8 cellular contexts compared by ENCODE assay signal in genomic region chr10:77163670-77164348, GRCh38.
A peak's percentile ranks its signal among the peaks of the same experiment; 100 is the strongest.
DNase-seq lines count a peak whose midpoint lies in the region; TF ChIP-seq lines count a peak whose summit lies in the region.

No MANE protein-coding gene starts in this region.

- no peak for TF ChIP-seq CTCF in AG09309 (IDR thresholded peaks at IDR 0.05; ENCODE audit: control insufficient read depth, insufficient read depth, low read depth, low read length, missing control alignments)
- TF ChIP-seq CTCF in cardiac fibroblast (IDR thresholded peaks at IDR 0.05; ENCODE audit: low read depth, low read length) = no peak

- peak overlapping the region; percentile 30 for H3K27ac ChIP-seq in muscle layer of duodenum (ENCODE audit: low read length)

- H3K4me3 ChIP-seq in AG09309 (ENCODE audit: control insufficient read depth, low read depth, low read length) (no peak overlapping the region), cardiac fibroblast (replicated peaks in 1 of 2; ENCODE audit: low read depth in 2 of 2, low read length in 2 of 2) (no peak overlapping the region), muscle layer of duodenum (ENCODE audit: low read depth in 1 of 2, low read length in 2 of 2) (no peak overlapping the region)

- no peaks in the 10 kb centered on the region for H3K9me3 ChIP-seq in muscle layer of duodenum (ENCODE audit: control insufficient read depth in 1 of 2, low read length in 2 of 2)

- peak; percentile 89 for DNase-seq in AG09309 (ENCODE audit: low read depth)
- peak; percentile 46 for DNase-seq in LoVo (ENCODE audit: low spot score)
- DNase-seq in cardiac fibroblast (ENCODE audit: low read depth in 2 of 2) = peak; percentile 91 to 99
- DNase-seq in iPS-NIHi7 (ENCODE audit: extremely low spot score) = no peak
- DNase-seq in stimulated activated CD4-positive, alpha-beta T cell treated with anti-CD3 and anti-CD28 coated beads, Interleukin-15, amount 100 ng/mL, for 24 hours = no peak
- DNase-seq in NK-92 (lab: John Stamatoyannopoulos, UW; ENCODE audit: unreplicated experiment) = no peak
- DNase-seq in NCI-H82 (lab: John Stamatoyannopoulos, UW) = no peak

- H3K4me1 ChIP-seq in muscle layer of duodenum (ENCODE audit: control insufficient read depth in 1 of 2, insufficient read depth in 2 of 2, low read length in 2 of 2) = peaks cover 0 to 29% of the 10 kb centered on the region in 2 donors

- H3K36me3 ChIP-seq in muscle layer of duodenum (ENCODE audit: control insufficient read depth in 1 of 2, insufficient read depth in 2 of 2, low read length in 2 of 2) = peaks cover 0 to 17% of the 10 kb centered on the region in 2 donors

- no peaks in the 10 kb centered on the region for H3K27me3 ChIP-seq in muscle layer of duodenum (ENCODE audit: low read depth, low read length)

Comparison
In these comparisons a context has a peak if more than half of its experiments do, and no peak if none do; other contexts are left out.
1. DNase-seq: peak in AG09309 (single experiment), LoVo (single experiment) and cardiac fibroblast (2 of 2); none in iPS-NIHi7 (single experiment), stimulated activated CD4-positive, alpha-beta T cell treated with anti-CD3 and anti-CD28 coated beads, Interleukin-15, amount 100 ng/mL, for 24 hours (single experiment), NK-92 (single experiment) and NCI-H82 (single experiment).